In the genomic region with DNA sequence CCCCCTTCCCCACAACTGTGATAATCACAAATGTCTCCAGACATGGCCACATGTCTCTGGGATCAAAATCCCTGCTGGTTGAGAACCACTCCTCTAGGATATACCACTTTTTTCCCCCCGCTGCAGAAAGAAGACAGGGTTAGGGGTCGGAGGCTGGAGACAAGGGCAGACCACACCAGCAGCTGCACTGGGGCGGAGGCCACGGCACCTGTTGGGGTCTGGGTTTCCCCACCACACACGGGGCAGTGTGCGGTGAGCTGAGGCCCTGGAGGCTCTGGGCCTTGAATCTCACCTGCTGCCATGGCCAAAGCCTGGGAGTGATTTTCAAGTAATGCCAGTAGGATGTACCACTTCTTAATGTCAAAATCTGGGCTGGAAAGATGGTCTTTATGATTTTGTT, we compare ENCODE assay signal across 1 cellular context.
TF ChIP-seq lines count a peak whose summit lies in the region.

No MANE protein-coding gene starts in this region.

TF ChIP-seq in WTC11, 78 proteins besides CTCF, POLR2A, EP300 and RAD21 (continued from another document):
- TF ChIP-seq ZNF281 (CRISPR knock-in tag; IDR thresholded peaks at IDR 0.05) (no peak), ZNF423 (CRISPR knock-in tag; IDR thresholded peaks at IDR 0.05) (no peak), USF2 (CRISPR knock-in tag; IDR thresholded peaks at IDR 0.05) (no peak), PRDM15 (CRISPR knock-in tag; IDR thresholded peaks at IDR 0.05) (no peak), SMAD3 (CRISPR knock-in tag; IDR thresholded peaks at IDR 0.05; ENCODE audit: borderline replicate concordance) (no peak), TEAD4 (CRISPR knock-in tag; IDR thresholded peaks at IDR 0.05) (no peak), GTF2I (CRISPR knock-in tag; conservative IDR thresholded peaks at IDR 0.05) (no peak), NFYB (CRISPR knock-in tag; conservative IDR thresholded peaks at IDR 0.05; ENCODE audit: low read depth) (no peak), ZNF121 (CRISPR knock-in tag; IDR thresholded peaks at IDR 0.05) (no peak)
- TF ChIP-seq, protein P1, sequence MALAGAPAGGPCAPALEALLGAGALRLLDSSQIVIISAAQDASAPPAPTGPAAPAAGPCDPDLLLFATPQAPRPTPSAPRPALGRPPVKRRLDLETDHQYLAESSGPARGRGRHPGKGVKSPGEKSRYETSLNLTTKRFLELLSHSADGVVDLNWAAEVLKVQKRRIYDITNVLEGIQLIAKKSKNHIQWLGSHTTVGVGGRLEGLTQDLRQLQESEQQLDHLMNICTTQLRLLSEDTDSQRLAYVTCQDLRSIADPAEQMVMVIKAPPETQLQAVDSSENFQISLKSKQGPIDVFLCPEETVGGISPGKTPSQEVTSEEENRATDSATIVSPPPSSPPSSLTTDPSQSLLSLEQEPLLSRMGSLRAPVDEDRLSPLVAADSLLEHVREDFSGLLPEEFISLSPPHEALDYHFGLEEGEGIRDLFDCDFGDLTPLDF (CRISPR knock-in tag; IDR thresholded peaks at IDR 0.05), result no peak
- TF ChIP-seq, protein P2, sequence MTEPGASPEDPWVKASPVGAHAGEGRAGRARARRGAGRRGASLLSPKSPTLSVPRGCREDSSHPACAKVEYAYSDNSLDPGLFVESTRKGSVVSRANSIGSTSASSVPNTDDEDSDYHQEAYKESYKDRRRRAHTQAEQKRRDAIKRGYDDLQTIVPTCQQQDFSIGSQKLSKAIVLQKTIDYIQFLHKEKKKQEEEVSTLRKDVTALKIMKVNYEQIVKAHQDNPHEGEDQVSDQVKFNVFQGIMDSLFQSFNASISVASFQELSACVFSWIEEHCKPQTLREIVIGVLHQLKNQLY (CRISPR knock-in tag; IDR thresholded peaks at IDR 0.05), result no peak
